Comparison of ENCODE assay signal across 8 cellular contexts in genomic region chr4:177441803-177442622, GRCh38. TPM values are rescaled to one million over a fixed set of nuclear protein-coding genes. Genes with fewer than 3 reads are reported as not detected.
A peak's percentile ranks its signal among the peaks of the same experiment; 100 is the strongest.
DNase-seq lines count a peak whose midpoint lies in the region; ATAC-seq and TF ChIP-seq lines count a peak whose summit lies in the region.

AGA (minus strand) TSS chr4:177442437; CDS start chr4:177442375, 62 bp downstream.

- H3K36me3 Mint-ChIP-seq in CD4-positive, alpha-beta T cell (ENCODE audit: low read depth): peaks cover 48% of the 10 kb centered on the region

- H3K27ac ChIP-seq in CD4-positive, alpha-beta T cell (ENCODE audit: low read depth, low read length): peak within 1 kb of the TSS; percentile 89

- no peaks in the 10 kb centered on the region for H3K9me3 Mint-ChIP-seq in CD4-positive, alpha-beta T cell

- H3K9me3 ChIP-seq in CD4-positive, alpha-beta T cell (ENCODE audit: control insufficient read depth, low read length): no peaks in the 10 kb centered on the region

- DNase-seq in CD4-positive, alpha-beta T cell: peak; percentile 87 to 95 (median 94)
- peak; percentile 66 for DNase-seq in NK-92 (lab: John Stamatoyannopoulos, UW; ENCODE audit: unreplicated experiment)
- peak; percentile 98 for DNase-seq in activated CD8-positive, alpha-beta memory T cell treated with anti-CD3 and anti-CD28 coated beads for 24 hours
- DNase-seq in effector CD8-positive, alpha-beta T cell (lab: John Stamatoyannopoulos, UW): peak; percentile 92
- peak; percentile 96 to 97 for DNase-seq in lung microvascular endothelial cell (ENCODE audit: low read depth in 2 of 2)
- DNase-seq in stimulated activated CD4-positive, alpha-beta T cell treated with anti-CD3 and anti-CD28 coated beads, TNF-alpha, amount 100 ng/mL, for 48 hours (ENCODE audit: low read depth in 3 of 3): peak; percentile 93 to 97 (median 94)

- TF ChIP-seq CTCF in CD4-positive, alpha-beta T cell (IDR thresholded peaks at IDR 0.05): no peak

- CTCF ChIA-PET in CD4-positive, alpha-beta T cell (lab: Charles Lee): no interaction called here

- H3K4me3 Mint-ChIP-seq in CD4-positive, alpha-beta T cell: peak within 1 kb of the TSS; percentile 89

- intact Hi-C loops in CD4-positive, alpha-beta T cell (cut with DNase I, micrococcal nuclease): loop anchor here (1.0 to 10.0 kb wide), 6 partner anchors 45 to 1247 kb away; partner anchors contain the start of genes NEIL3 (in 1 of the 2) and SPATA4 (in 1 of the 2)

- no peaks in the 10 kb centered on the region for H3K27me3 Mint-ChIP-seq in CD4-positive, alpha-beta T cell

- H3K4me1 Mint-ChIP-seq in CD4-positive, alpha-beta T cell (ENCODE audit: low read depth): peaks cover 46% of the 10 kb centered on the region

- peak within 1 kb of the TSS; percentile 91 for H3K27ac Mint-ChIP-seq in CD4-positive, alpha-beta T cell

- no peaks in the 10 kb centered on the region for H3K27me3 ChIP-seq in CD4-positive, alpha-beta T cell (ENCODE audit: control insufficient read depth, insufficient read depth, low read length)

- POLR2A ChIA-PET in CD4-positive, alpha-beta T cell (lab: Charles Lee): interaction anchor here (0.6 to 2.6 kb wide), 20 partner anchors 9 to 1121 kb away, joined by 3 to 60 read pairs (median 4); partner anchors contain the start of gene NEIL3

- ATAC-seq in CD4-positive, alpha-beta T cell (ENCODE audit: poor library complexity): peak; percentile 89
- ATAC-seq in GM19438 (IDR thresholded peaks at IDR 0.05; ENCODE audit: low read depth, unreplicated experiment) (peak; percentile 86), HG03575 (IDR thresholded peaks at IDR 0.05; ENCODE audit: extremely low read depth, insufficient number of reproducible peaks, low FRiP score, unreplicated experiment) (peak; percentile 56)

RNA-seq across cellular contexts. Expression of gene AGA, which starts in this region (rescaled TPM):
- 10 to 100 TPM; 14.6 to 15.4 TPM for total RNA-seq in CD4-positive, alpha-beta T cell
- total RNA-seq in lung microvascular endothelial cell: 22.9 and 28.8 TPM in 2 replicates

Comparison
In these comparisons a context has a peak if more than half of its experiments do, and no peak if none do; other contexts are left out.
1. Peak in every context shown above with its lines: DNase-seq, ATAC-seq and H3K27ac ChIP-seq.